1 cellular context compared by ENCODE assay signal in the genomic region with DNA sequence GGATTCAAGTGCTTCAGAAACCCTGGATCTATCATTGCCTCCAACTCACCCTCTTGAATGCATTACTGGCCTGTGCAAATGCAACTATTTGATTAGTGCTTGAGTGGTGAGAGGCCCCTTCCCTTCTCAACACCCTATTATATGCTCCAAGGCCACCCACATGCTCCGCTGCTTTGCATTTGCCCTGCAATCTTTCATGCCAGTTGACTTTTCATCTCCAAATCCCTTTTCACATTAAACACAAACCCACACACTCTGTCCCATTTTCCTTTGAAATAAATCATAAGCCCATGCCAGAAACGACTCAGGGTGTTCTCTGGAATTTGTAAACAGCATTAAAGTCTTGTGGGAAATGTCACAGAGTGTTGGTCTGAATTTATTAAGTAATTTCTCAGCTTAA.
TF ChIP-seq lines count a peak whose summit lies in the region.

No MANE protein-coding gene starts in this region.

TF ChIP-seq in SK-N-SH, 30 proteins besides CTCF, POLR2A, EP300 and RAD21 (continued from another document):
- no peak for TF ChIP-seq IRF3 (IDR thresholded peaks at IDR 0.05; ENCODE audit: low read depth, low read length)
- TF ChIP-seq, protein P1, sequence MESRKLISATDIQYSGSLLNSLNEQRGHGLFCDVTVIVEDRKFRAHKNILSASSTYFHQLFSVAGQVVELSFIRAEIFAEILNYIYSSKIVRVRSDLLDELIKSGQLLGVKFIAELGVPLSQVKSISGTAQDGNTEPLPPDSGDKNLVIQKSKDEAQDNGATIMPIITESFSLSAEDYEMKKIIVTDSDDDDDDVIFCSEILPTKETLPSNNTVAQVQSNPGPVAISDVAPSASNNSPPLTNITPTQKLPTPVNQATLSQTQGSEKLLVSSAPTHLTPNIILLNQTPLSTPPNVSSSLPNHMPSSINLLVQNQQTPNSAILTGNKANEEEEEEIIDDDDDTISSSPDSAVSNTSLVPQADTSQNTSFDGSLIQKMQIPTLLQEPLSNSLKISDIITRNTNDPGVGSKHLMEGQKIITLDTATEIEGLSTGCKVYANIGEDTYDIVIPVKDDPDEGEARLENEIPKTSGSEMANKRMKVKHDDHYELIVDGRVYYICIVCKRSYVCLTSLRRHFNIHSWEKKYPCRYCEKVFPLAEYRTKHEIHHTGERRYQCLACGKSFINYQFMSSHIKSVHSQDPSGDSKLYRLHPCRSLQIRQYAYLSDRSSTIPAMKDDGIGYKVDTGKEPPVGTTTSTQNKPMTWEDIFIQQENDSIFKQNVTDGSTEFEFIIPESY (IDR thresholded peaks at IDR 0.05; ENCODE audit: borderline replicate concordance, low read depth): no peak
- no peak for TF ChIP-seq POLR2AphosphoS5 (IDR thresholded peaks at IDR 0.05; ENCODE audit: low read depth, low read length)
- TF ChIP-seq SMC3 (IDR thresholded peaks at IDR 0.05; ENCODE audit: low read depth, low read length): no peak
